In the genomic region with DNA sequence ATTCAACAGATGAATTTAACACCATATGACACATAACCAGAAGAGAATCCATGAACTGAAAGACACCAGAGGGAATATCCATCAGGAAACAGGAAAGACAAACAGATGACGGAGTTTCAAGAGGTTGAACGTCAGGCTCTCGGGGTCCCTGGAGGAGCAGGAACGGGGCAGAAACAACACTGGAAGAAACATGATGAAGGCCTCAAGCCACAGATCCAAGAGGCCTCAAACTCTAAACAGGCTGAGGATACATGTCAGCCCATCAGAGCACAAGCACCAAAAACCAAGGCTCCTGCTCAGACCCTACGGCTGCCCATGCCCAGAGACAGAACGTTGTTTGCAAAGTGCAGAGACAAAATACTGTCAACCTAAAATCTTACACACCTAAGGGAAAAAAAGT, we compare ENCODE assay signal across 15 cellular contexts. TPM values are rescaled to one million over a fixed set of nuclear protein-coding genes. Genes with fewer than 3 reads are reported as not detected.
A peak's percentile ranks its signal among the peaks of the same experiment; 100 is the strongest.
DNase-seq lines count a peak whose midpoint lies in the region; ATAC-seq, FAIRE-seq and TF ChIP-seq lines count a peak whose summit lies in the region.
"Had no signal": no experiment of that assay in that cellular context is flagged by ENCODE, and none has a peak within 500 bp of the region (broad histone marks: within the 10 kb centered on the region; RNA-seq: fewer than 3 reads in every experiment).

No MANE protein-coding gene starts in this region.

- no peak for DNase-seq in activated naive CD8-positive, alpha-beta T cell treated with anti-CD3 and anti-CD28 coated beads, Interleukin-2, amount 50 U/mL, for 24 hours
- no peak for DNase-seq in activated naive CD8-positive, alpha-beta T cell treated with anti-CD3 and anti-CD28 coated beads for 36 hours
- DNase-seq in MCF 10A (ENCODE audit: unreplicated experiment) (no peak), lower lobe of right lung (no peak), transverse colon (no peak), kidney (no peak), T-helper 1 cell (no peak), RPMI8226 (no peak)
- DNase-seq: ACHN; activated effector memory CD4-positive, alpha-beta T cell treated with anti-CD3 and anti-CD28 coated beads, Interleukin-2, amount 50 U/mL, for 16 hours; effector memory CD4-positive, alpha-beta T cell; foreskin fibroblast; KG1 had no signal

- no peaks in the 10 kb centered on the region for H3K9me3 ChIP-seq in lower lobe of right lung
- no peaks in the 10 kb centered on the region for H3K9me3 ChIP-seq in transverse colon
- H3K9me3 ChIP-seq in kidney (ENCODE audit: control insufficient read depth in 1 of 2, low read length in 2 of 2): no peaks in the 10 kb centered on the region

- no peak for FAIRE-seq in kidney (lab: Jason Lieb, UNC)
- FAIRE-seq: GM12891 had no signal

- TSS peak; percentile 44 for BruUV-seq in MCF 10A (replicated peaks; lab: Mats Ljungman, UMichigan)

- peak overlapping the region; percentile 5 for H3K27ac Mint-ChIP-seq in activated naive CD8-positive, alpha-beta T cell treated with anti-CD3 and anti-CD28 coated beads, Interleukin-2, amount 50 U/mL, for 24 hours
- no peak overlapping the region for H3K27ac Mint-ChIP-seq in activated naive CD8-positive, alpha-beta T cell treated with anti-CD3 and anti-CD28 coated beads for 36 hours
- H3K27ac Mint-ChIP-seq in MCF 10A (ENCODE audit: low read depth, unreplicated experiment): peak overlapping the region; percentile 84

- intact Hi-C loops in MCF 10A (cut with micrococcal nuclease) (no loop called here), lower lobe of right lung (cut with DNase I) (no loop called here), transverse colon (cut with DNase I; ENCODE audit: low total_unique reads) (no loop called here), kidney (cut with DNase I) (no loop called here)

- H3K27me3 ChIP-seq in lower lobe of right lung (ENCODE audit: low read depth): no peaks in the 10 kb centered on the region
- H3K27me3 ChIP-seq in transverse colon: no peaks in the 10 kb centered on the region

- H3K4me1 ChIP-seq in lower lobe of right lung (peaks cover 25% of the 10 kb centered on the region), transverse colon (peaks cover 15 to 32% (median 18%) of the 10 kb centered on the region in 4 donors), kidney (ENCODE audit: control insufficient read depth in 1 of 2, insufficient read depth in 1 of 2, low read depth in 1 of 2, low read length in 2 of 2) (no peaks in the 10 kb centered on the region)
- H3K4me1 ChIP-seq: parathyroid adenoma had no signal

- peaks cover 20% of the 10 kb centered on the region for H3K36me3 Mint-ChIP-seq in activated naive CD8-positive, alpha-beta T cell treated with anti-CD3 and anti-CD28 coated beads, Interleukin-2, amount 50 U/mL, for 24 hours (ENCODE audit: low read depth)
- peaks cover 10% of the 10 kb centered on the region for H3K36me3 Mint-ChIP-seq in activated naive CD8-positive, alpha-beta T cell treated with anti-CD3 and anti-CD28 coated beads for 36 hours
- H3K36me3 Mint-ChIP-seq in MCF 10A (ENCODE audit: insufficient read depth, unreplicated experiment): peaks cover 61% of the 10 kb centered on the region

- peak overlapping the region; percentile 73 for H3K27ac ChIP-seq in lower lobe of right lung
- peak overlapping the region; percentile 71 to 89 (median 78) for H3K27ac ChIP-seq in transverse colon
- H3K27ac ChIP-seq in kidney (ENCODE audit: low read depth in 2 of 2, low read length in 2 of 2): no peak overlapping the region
- H3K27ac ChIP-seq: parathyroid adenoma had no signal

- no peak overlapping the region for H3K9ac ChIP-seq in kidney (ENCODE audit: low read length in 2 of 2)
- H3K9ac ChIP-seq: parathyroid adenoma had no signal

- TF ChIP-seq CTCF in MCF 10A (IDR thresholded peaks at IDR 0.05; ENCODE audit: unreplicated experiment) (no peak), lower lobe of right lung (IDR thresholded peaks at IDR 0.05) (no peak), transverse colon (IDR thresholded peaks at IDR 0.05) (no peak), kidney (IDR thresholded peaks at IDR 0.05; ENCODE audit: borderline replicate concordance, extremely low read depth, insufficient read depth) (no peak)

- peaks cover 77% of the 10 kb centered on the region for H3K36me3 ChIP-seq in lower lobe of right lung
- H3K36me3 ChIP-seq in transverse colon: peaks cover 0 to 20% (median 6%) of the 10 kb centered on the region in 4 donors
- peaks cover 8 to 11% of the 10 kb centered on the region in 2 donors for H3K36me3 ChIP-seq in kidney (ENCODE audit: control insufficient read depth in 1 of 2, insufficient read depth in 2 of 2, low read length in 2 of 2)

- H3K4me3 Mint-ChIP-seq in activated naive CD8-positive, alpha-beta T cell treated with anti-CD3 and anti-CD28 coated beads, Interleukin-2, amount 50 U/mL, for 24 hours: no peak overlapping the region
- no peak overlapping the region for H3K4me3 Mint-ChIP-seq in activated naive CD8-positive, alpha-beta T cell treated with anti-CD3 and anti-CD28 coated beads for 36 hours
- peak overlapping the region; percentile 29 for H3K4me3 Mint-ChIP-seq in MCF 10A (ENCODE audit: unreplicated experiment)

- WGBS in transverse colon (ENCODE audit: low coverage in 1 of 2), 2 donors: 86 to 95% methylated on average over 4 to 6 of the region's 6 CpGs

- POLR2A ChIA-PET in MCF 10A (lab: Yijun Ruan, JAX): interaction anchor here (0.6 to 1.4 kb wide), 6 partner anchors 8 to 349 kb away, joined by 3 to 12 read pairs (median 4); no protein-coding TSS in a partner anchor

- in situ Hi-C loops in transverse colon (cut with MboI; ENCODE audit: low pct_ligation_motif_present in 1 of 4, low pct_unique_long_range_greater_than_20kb in 1 of 4, low sequenced_read_pairs in 3 of 4): no loop called here

- ATAC-seq in activated naive CD8-positive, alpha-beta T cell treated with anti-CD3 and anti-CD28 coated beads, Interleukin-2, amount 50 U/mL, for 24 hours: no peak
- no peak for ATAC-seq in lower lobe of right lung

- H3K4me3 ChIP-seq in lower lobe of right lung (no peak overlapping the region), transverse colon (no peak overlapping the region), kidney (ENCODE audit: low read length in 2 of 2) (no peak overlapping the region)

- no peaks in the 10 kb centered on the region for H3K9me3 Mint-ChIP-seq in activated naive CD8-positive, alpha-beta T cell treated with anti-CD3 and anti-CD28 coated beads, Interleukin-2, amount 50 U/mL, for 24 hours
- no peaks in the 10 kb centered on the region for H3K9me3 Mint-ChIP-seq in activated naive CD8-positive, alpha-beta T cell treated with anti-CD3 and anti-CD28 coated beads for 36 hours
- H3K9me3 Mint-ChIP-seq in MCF 10A (ENCODE audit: unreplicated experiment): no peaks in the 10 kb centered on the region

- no peak for TF ChIP-seq POLR2A in transverse colon (IDR thresholded peaks at IDR 0.05)

- CTCF ChIA-PET in MCF 10A (lab: Yijun Ruan, JAX): interaction anchor here (0.7 kb wide), 1 partner anchor 349 kb away, joined by 3 read pairs; no protein-coding TSS in a partner anchor

- no peak for TF ChIP-seq EP300 in transverse colon (IDR thresholded peaks at IDR 0.05; ENCODE audit: low read depth)

- no peaks in the 10 kb centered on the region for H3K27me3 Mint-ChIP-seq in activated naive CD8-positive, alpha-beta T cell treated with anti-CD3 and anti-CD28 coated beads, Interleukin-2, amount 50 U/mL, for 24 hours
- no peaks in the 10 kb centered on the region for H3K27me3 Mint-ChIP-seq in activated naive CD8-positive, alpha-beta T cell treated with anti-CD3 and anti-CD28 coated beads for 36 hours
- H3K27me3 Mint-ChIP-seq in MCF 10A (ENCODE audit: insufficient read depth, unreplicated experiment): no peaks in the 10 kb centered on the region

- H3K4me1 Mint-ChIP-seq in activated naive CD8-positive, alpha-beta T cell treated with anti-CD3 and anti-CD28 coated beads, Interleukin-2, amount 50 U/mL, for 24 hours: peaks cover 5% of the 10 kb centered on the region
- H3K4me1 Mint-ChIP-seq in activated naive CD8-positive, alpha-beta T cell treated with anti-CD3 and anti-CD28 coated beads for 36 hours: peaks cover 12% of the 10 kb centered on the region
- peaks cover 10% of the 10 kb centered on the region for H3K4me1 Mint-ChIP-seq in MCF 10A (ENCODE audit: insufficient read depth, unreplicated experiment)

RNA-seq across cellular contexts. Expression of a gene that starts 7.0 kb away (rescaled TPM):
- 100 to 1,000 TPM; 111 to 113 TPM for total RNA-seq in activated naive CD8-positive, alpha-beta T cell treated with anti-CD3 and anti-CD28 coated beads for 36 hours
- total RNA-seq in MCF 10A (2022) (122 and 129 TPM in 2 replicates), lower lobe of right lung (88.9 TPM), transverse colon (100 to 1,000 TPM; 118 to 424 (median 140) TPM), kidney (100 TPM)
- 73.6 TPM for polyA plus RNA-seq in kidney (ENCODE audit: insufficient read depth, low read depth, low replicate concordance)

RNA-seq across cellular contexts. Expression of a gene that starts 7.2 kb away (rescaled TPM):
- total RNA-seq in activated naive CD8-positive, alpha-beta T cell treated with anti-CD3 and anti-CD28 coated beads for 36 hours: 10 to 100 TPM; 12.2 to 13.7 TPM
- total RNA-seq in MCF 10A (2022) (19.3 and 21.0 TPM in 2 replicates), lower lobe of right lung (20.4 TPM), transverse colon (100 to 1,000 TPM in 1 of 4 donors, 10 to 100 TPM in 3; 48.0 to 134 (median 77.7) TPM), kidney (21.9 TPM)
- polyA plus RNA-seq in kidney (ENCODE audit: insufficient read depth, low read depth, low replicate concordance): 51.5 TPM

RNA-seq across cellular contexts. Expression of a gene that starts 9.0 kb away (rescaled TPM):
- 10 to 100 TPM; 29.6 to 30.0 TPM for total RNA-seq in activated naive CD8-positive, alpha-beta T cell treated with anti-CD3 and anti-CD28 coated beads for 36 hours
- total RNA-seq in MCF 10A (2022): 15.9 and 27.4 TPM in 2 replicates
- 16.2 TPM for total RNA-seq in lower lobe of right lung
- total RNA-seq in transverse colon: 10 to 100 TPM in 3 of 4 donors, 1 to 10 TPM in 1; 7.0 to 35.9 (median 20.5) TPM
- 12.6 TPM for total RNA-seq in kidney
- polyA plus RNA-seq in kidney (ENCODE audit: insufficient read depth, low read depth, low replicate concordance): 13.9 TPM

RNA-seq across cellular contexts. Expression of a gene that starts 9.7 kb away (rescaled TPM):
- total RNA-seq in activated naive CD8-positive, alpha-beta T cell treated with anti-CD3 and anti-CD28 coated beads for 36 hours: 10 to 100 TPM; 26.6 to 28.4 TPM
- total RNA-seq in MCF 10A (2022) (31.5 and 33.5 TPM in 2 replicates), lower lobe of right lung (50.6 TPM), transverse colon (100 to 1,000 TPM in 2 of 4 donors, 10 to 100 TPM in 2; 52.4 to 190 (median 99.5) TPM), kidney (39.5 TPM)
- polyA plus RNA-seq in kidney (ENCODE audit: insufficient read depth, low read depth, low replicate concordance): 15.9 TPM

RNA-seq across cellular contexts. Expression of a gene that starts 13.7 kb away (rescaled TPM):
- under 1 TPM; 0.06 to 0.20 TPM for total RNA-seq in activated naive CD8-positive, alpha-beta T cell treated with anti-CD3 and anti-CD28 coated beads for 36 hours
- total RNA-seq in MCF 10A (2022) (0.17 TPM in 1 of 2 replicates, not detected in the other), lower lobe of right lung (0.65 TPM), transverse colon (1 to 10 TPM in 2 of 4 donors, under 1 TPM in 1, not detected in 1; 0.40 to 2.0 (median 1.9) TPM), kidney (1.3 TPM)
- polyA plus RNA-seq in kidney (ENCODE audit: insufficient read depth, low read depth, low replicate concordance): 0.15 TPM

Comparison
In these comparisons a context has a peak if more than half of its experiments do, and no peak if none do; other contexts are left out.
1. H3K27ac ChIP-seq: peak in lower lobe of right lung (single experiment) and transverse colon (4 of 4); none in kidney (0 of 2).